Comparison of ENCODE assay signal across 13 cellular contexts in genomic region chr21:34690041-34690792, GRCh38. TPM values are rescaled to one million over a fixed set of nuclear protein-coding genes. Genes with fewer than 3 reads are reported as not detected.
DNase-seq lines count a peak whose midpoint lies in the region; ATAC-seq and TF ChIP-seq lines count a peak whose summit lies in the region.
"Had no signal": no experiment of that assay in that cellular context is flagged by ENCODE, and none has a peak within 500 bp of the region (broad histone marks: within the 10 kb centered on the region; RNA-seq: fewer than 3 reads in every experiment).

No MANE protein-coding gene starts in this region.

- H3K4me1 ChIP-seq in lower lobe of right lung, result peaks cover 6% of the 10 kb centered on the region
- H3K4me1 ChIP-seq: parathyroid adenoma, testis had no signal

- H3K27me3 ChIP-seq in lower lobe of right lung (ENCODE audit: low read depth), result peaks cover 9% of the 10 kb centered on the region
- H3K27me3 ChIP-seq: SJSA1, testis had no signal

- peak overlapping the region; percentile 26 for H3K27ac ChIP-seq in lower lobe of right lung
- H3K27ac ChIP-seq: cardiac muscle cell, parathyroid adenoma, SJSA1, testis had no signal

- ATAC-seq in lower lobe of right lung, result peak; percentile 53 to 68
- no peak for ATAC-seq in HG03457 (IDR thresholded peaks at IDR 0.05; ENCODE audit: unreplicated experiment)
- no peak for ATAC-seq in HG03442 (IDR thresholded peaks at IDR 0.05; ENCODE audit: unreplicated experiment)

- H3K4me3 ChIP-seq in lower lobe of right lung, result no peak overlapping the region
- H3K4me3 ChIP-seq: cardiac muscle cell, SJSA1, testis had no signal

- intact Hi-C loops in lower lobe of right lung (cut with DNase I), result no loop called here

- DNase-seq in COR-L47 (lab: John Stamatoyannopoulos, UW) (peak; percentile 92), NCI-H146 treated with DMSO at 0.1 percent for 48 hours (lab: John Stamatoyannopoulos, UW; ENCODE audit: unreplicated experiment) (peak; percentile 94), SW480 (ENCODE audit: low spot score) (peak; percentile 97), lower lobe of right lung (no peak), AG08395 (ENCODE audit: low spot score) (no peak), occipital lobe (lab: John Stamatoyannopoulos, UW) (no peak)
- DNase-seq: testis had no signal

- no peak for TF ChIP-seq CTCF in lower lobe of right lung (IDR thresholded peaks at IDR 0.05)

- no peaks in the 10 kb centered on the region for H3K9me3 ChIP-seq in lower lobe of right lung
- H3K9me3 ChIP-seq: SJSA1, testis had no signal

- H3K36me3 ChIP-seq in lower lobe of right lung, result no peaks in the 10 kb centered on the region
- H3K36me3 ChIP-seq: cardiac muscle cell, SJSA1 had no signal

RNA-seq across cellular contexts. Expression of gene CLIC6, which starts 21.4 kb away (rescaled TPM):
- total RNA-seq in lower lobe of right lung (23.5 TPM), occipital lobe (0.31 TPM)
- total RNA-seq: cardiac muscle cell, G401, SJSA1 had no signal

Comparison
In these comparisons a context has a peak if more than half of its experiments do, and no peak if none do; other contexts are left out.
1. DNase-seq: peak in COR-L47 (single experiment), NCI-H146 treated with DMSO at 0.1 percent for 48 hours (single experiment) and SW480 (single experiment); none in lower lobe of right lung (single experiment), AG08395 (single experiment) and occipital lobe (single experiment).
2. ATAC-seq: peak in lower lobe of right lung (2 of 2); none in HG03457 (single experiment) and HG03442 (single experiment).
3. RNA of gene CLIC6, which starts 21.4 kb away (total RNA-seq): 23.5 TPM in lower lobe of right lung (single experiment); 0.31 TPM in occipital lobe (single experiment); every median in the first group is over 10 times any median in the second.